In the genomic region with DNA sequence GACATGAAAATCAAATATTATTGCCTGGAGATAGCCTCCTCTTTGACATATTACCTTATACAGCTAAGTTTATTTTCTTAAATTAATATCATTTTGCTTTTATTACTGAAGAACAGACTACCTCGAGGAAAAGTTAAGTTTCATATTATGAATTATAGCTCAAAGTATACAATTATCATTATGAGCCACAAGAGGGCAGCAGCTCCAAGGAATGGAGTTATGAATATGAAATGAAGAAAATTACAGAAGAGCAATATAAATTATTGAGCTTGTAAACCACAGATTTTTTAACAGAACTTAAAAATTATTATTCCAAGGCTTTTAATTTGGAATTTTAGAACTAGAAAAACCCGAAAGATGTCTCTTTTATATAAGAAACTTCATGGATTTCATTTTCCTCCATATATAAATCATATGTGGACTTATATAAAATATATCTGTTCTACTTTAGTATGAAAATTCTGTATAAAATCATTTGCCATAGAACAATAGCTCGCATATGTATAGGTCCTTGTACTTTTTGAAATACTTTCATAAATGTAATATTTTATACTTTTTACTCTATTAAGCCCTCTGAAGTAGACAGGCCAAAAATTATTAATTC, we compare ENCODE assay signal across 8 cellular contexts. TPM values are rescaled to one million over a fixed set of nuclear protein-coding genes. Genes with fewer than 3 reads are reported as not detected.
DNase-seq lines count a peak whose midpoint lies in the region; ATAC-seq and TF ChIP-seq lines count a peak whose summit lies in the region.

No MANE protein-coding gene starts in this region.

- POLR2A ChIA-PET in activated CD8-positive, alpha-beta T cell treated with anti-CD3 and anti-CD28 coated beads for 36 hours (lab: Charles Lee) = no interaction called here

- peak; percentile 77 for TF ChIP-seq CTCF in activated CD8-positive, alpha-beta T cell treated with anti-CD3 and anti-CD28 coated beads for 36 hours (IDR thresholded peaks at IDR 0.05)

- no peaks in the 10 kb centered on the region for H3K4me1 Mint-ChIP-seq in activated CD8-positive, alpha-beta T cell treated with anti-CD3 and anti-CD28 coated beads for 36 hours (ENCODE audit: low read depth)

- H3K27ac Mint-ChIP-seq in activated CD8-positive, alpha-beta T cell treated with anti-CD3 and anti-CD28 coated beads for 36 hours = no peak overlapping the region

- peak; percentile 5 for DNase-seq in stimulated activated CD4-positive, alpha-beta T cell treated with anti-CD3 and anti-CD28 coated beads, Interleukin-12 subunit alpha, Interleukin-12 subunit beta, amount 100 ng/mL, for 4 hours
- no peak for DNase-seq in stimulated activated CD4-positive, alpha-beta T cell treated with anti-CD3 and anti-CD28 coated beads, Interleukin-4, amount 100 ng/mL, for 4 hours
- DNase-seq in NCI-H2029 treated with DMSO at 0.1 percent for 48 hours (lab: John Stamatoyannopoulos, UW) (peak; percentile 31), globus pallidus (ENCODE audit: low spot score) (peak; percentile 23)
- peak; percentile 48 for DNase-seq in activated CD8-positive, alpha-beta T cell treated with anti-CD3 and anti-CD28 coated beads for 36 hours
- peak; percentile 2 for DNase-seq in stimulated activated CD4-positive, alpha-beta T cell treated with anti-CD3 and anti-CD28 coated beads, Interleukin-4, amount 100 ng/mL, for 1 hour
- DNase-seq in activated CD4-positive, CD25-positive, alpha-beta regulatory T cell treated with anti-CD3 and anti-CD28 coated beads, Interleukin-2, amount 50 U/mL, for 72 hours = no peak

- H3K9me3 Mint-ChIP-seq in activated CD8-positive, alpha-beta T cell treated with anti-CD3 and anti-CD28 coated beads for 36 hours = no peaks in the 10 kb centered on the region

- H3K27me3 Mint-ChIP-seq in activated CD8-positive, alpha-beta T cell treated with anti-CD3 and anti-CD28 coated beads for 36 hours = peaks cover 10% of the 10 kb centered on the region

- CTCF ChIA-PET in activated CD8-positive, alpha-beta T cell treated with anti-CD3 and anti-CD28 coated beads for 36 hours (lab: Charles Lee) = interaction anchor here (0.6 to 2.1 kb wide), 26 partner anchors 9 to 377 kb away, joined by 3 to 11 read pairs (median 4); a partner anchor contains a TSS

- intact Hi-C loops in activated CD8-positive, alpha-beta T cell treated with anti-CD3 and anti-CD28 coated beads for 36 hours (cut with micrococcal nuclease) = loop anchor here (5.0 kb wide), 1 partner anchor 43 kb away; no protein-coding TSS in a partner anchor

- H3K36me3 Mint-ChIP-seq in activated CD8-positive, alpha-beta T cell treated with anti-CD3 and anti-CD28 coated beads for 36 hours (ENCODE audit: low read depth) = no peaks in the 10 kb centered on the region

- H3K4me3 Mint-ChIP-seq in activated CD8-positive, alpha-beta T cell treated with anti-CD3 and anti-CD28 coated beads for 36 hours = no peak overlapping the region

- ATAC-seq in HG02642 (IDR thresholded peaks at IDR 0.05; ENCODE audit: poor library complexity, unreplicated experiment) = peak; percentile 67
- no peak for ATAC-seq in activated CD8-positive, alpha-beta T cell treated with anti-CD3 and anti-CD28 coated beads for 36 hours

RNA-seq across cellular contexts. Expression of a gene that starts 40.1 kb away (rescaled TPM):
- total RNA-seq in activated CD8-positive, alpha-beta T cell treated with anti-CD3 and anti-CD28 coated beads for 36 hours = under 1 TPM in 1 of 2 experiments, not detected in 1; 0.09 TPM

Comparison
In these comparisons a context has a peak if more than half of its experiments do, and no peak if none do; other contexts are left out.
1. DNase-seq: peak in stimulated activated CD4-positive, alpha-beta T cell treated with anti-CD3 and anti-CD28 coated beads, Interleukin-12 subunit alpha, Interleukin-12 subunit beta, amount 100 ng/mL, for 4 hours (single experiment), NCI-H2029 treated with DMSO at 0.1 percent for 48 hours (single experiment), activated CD8-positive, alpha-beta T cell treated with anti-CD3 and anti-CD28 coated beads for 36 hours (single experiment), globus pallidus (single experiment) and stimulated activated CD4-positive, alpha-beta T cell treated with anti-CD3 and anti-CD28 coated beads, Interleukin-4, amount 100 ng/mL, for 1 hour (single experiment); none in stimulated activated CD4-positive, alpha-beta T cell treated with anti-CD3 and anti-CD28 coated beads, Interleukin-4, amount 100 ng/mL, for 4 hours (0 of 2) and activated CD4-positive, CD25-positive, alpha-beta regulatory T cell treated with anti-CD3 and anti-CD28 coated beads, Interleukin-2, amount 50 U/mL, for 72 hours (single experiment).